In genomic region chr17:8838551-8839095, GRCh38 we compare ENCODE assay signal across 17 cellular contexts. TPM values are rescaled to one million over a fixed set of nuclear protein-coding genes. Genes with fewer than 3 reads are reported as not detected.
DNase-seq lines count a peak whose midpoint lies in the region; ATAC-seq and TF ChIP-seq lines count a peak whose summit lies in the region.
"Had no signal": no experiment of that assay in that cellular context is flagged by ENCODE, and none has a peak within 500 bp of the region (broad histone marks: within the 10 kb centered on the region; RNA-seq: fewer than 3 reads in every experiment).

No MANE protein-coding gene starts in this region.

- ATAC-seq in heart left ventricle (no peak), gastrocnemius medialis (no peak), HG02763 (IDR thresholded peaks at IDR 0.05; ENCODE audit: unreplicated experiment) (no peak)

- no peak for TF ChIP-seq EP300 in sigmoid colon (IDR thresholded peaks at IDR 0.05)

- H3K27ac ChIP-seq in right atrium auricular region (no peak overlapping the region), heart left ventricle (no peak overlapping the region), sigmoid colon (no peak overlapping the region), gastrocnemius medialis (no peak overlapping the region)
- H3K27ac ChIP-seq: GM23248 had no signal

- no peaks in the 10 kb centered on the region for H3K9me3 ChIP-seq in right atrium auricular region
- no peaks in the 10 kb centered on the region for H3K9me3 ChIP-seq in heart left ventricle
- no peaks in the 10 kb centered on the region for H3K9me3 ChIP-seq in sigmoid colon
- H3K9me3 ChIP-seq in gastrocnemius medialis = no peaks in the 10 kb centered on the region

- WGBS in heart left ventricle, 4 donors = 95 to 98% (median 96%) methylated on average over 9 to 12 of the region's 12 CpGs
- WGBS in sigmoid colon, 2 donors = 91 to 94% methylated on average over 12 of the region's 12 CpGs

- H3K4me3 ChIP-seq in right atrium auricular region = no peak overlapping the region
- no peak overlapping the region for H3K4me3 ChIP-seq in heart left ventricle
- no peak overlapping the region for H3K4me3 ChIP-seq in sigmoid colon
- H3K4me3 ChIP-seq in gastrocnemius medialis = no peak overlapping the region
- H3K4me3 ChIP-seq: GM23248 had no signal

- H3K36me3 ChIP-seq in right atrium auricular region = no peaks in the 10 kb centered on the region
- no peaks in the 10 kb centered on the region for H3K36me3 ChIP-seq in heart left ventricle
- H3K36me3 ChIP-seq in sigmoid colon = no peaks in the 10 kb centered on the region
- no peaks in the 10 kb centered on the region for H3K36me3 ChIP-seq in gastrocnemius medialis

- TF ChIP-seq CTCF in right atrium auricular region (IDR thresholded peaks at IDR 0.05) = no peak
- TF ChIP-seq CTCF in heart left ventricle (IDR thresholded peaks at IDR 0.05) = no peak
- TF ChIP-seq CTCF in sigmoid colon (IDR thresholded peaks at IDR 0.05) = no peak
- no peak for TF ChIP-seq CTCF in gastrocnemius medialis (IDR thresholded peaks at IDR 0.05 in 4 of 5, conservative IDR thresholded peaks at IDR 0.05 in 1 of 5)

- peaks cover 0 to 7% of the 10 kb centered on the region in 2 donors for H3K4me1 ChIP-seq in right atrium auricular region
- peaks cover 0 to 16% (median 0%) of the 10 kb centered on the region in 12 donors for H3K4me1 ChIP-seq in heart left ventricle
- H3K4me1 ChIP-seq in sigmoid colon = no peaks in the 10 kb centered on the region
- H3K4me1 ChIP-seq in gastrocnemius medialis = no peaks in the 10 kb centered on the region

- in situ Hi-C loops in gastrocnemius medialis (cut with MboI; ENCODE audit: low sequenced_read_pairs in 4 of 4) = no loop called here

- peak; percentile 42 for DNase-seq in right atrium auricular region (ENCODE audit: low spot score)
- DNase-seq in heart left ventricle = no peak
- DNase-seq in activated CD8-positive, alpha-beta memory T cell treated with anti-CD3 and anti-CD28 coated beads, Interleukin-2, amount 50 U/mL, for 48 hours = peak; percentile 38
- peak; percentile 87 for DNase-seq in mesenteric fat pad (ENCODE audit: low spot score)
- DNase-seq in sigmoid colon = peak; percentile 35
- DNase-seq in gastrocnemius medialis = no peak
- DNase-seq in NCI-H1105 treated with DMSO at 0.1 percent for 48 hours (lab: John Stamatoyannopoulos, UW) = no peak
- DNase-seq: 8988T; C1 segment of cervical spinal cord; Calu3; CD4-positive, alpha-beta T cell; DMS 273 treated with DMSO at 0.1 percent for 48 hours; GM23248; H9 had no signal

- H3K27me3 ChIP-seq in right atrium auricular region = no peaks in the 10 kb centered on the region
- H3K27me3 ChIP-seq in heart left ventricle = no peaks in the 10 kb centered on the region
- peaks cover 0 to 25% (median 3%) of the 10 kb centered on the region in 3 donors for H3K27me3 ChIP-seq in sigmoid colon
- H3K27me3 ChIP-seq in gastrocnemius medialis = no peaks in the 10 kb centered on the region

- intact Hi-C loops in heart left ventricle (cut with DNase I) (loop anchor here in 2 of 10 donors (5.0 to 10.0 kb wide), 2 partner anchors 54 to 56 kb away; no protein-coding TSS in a partner anchor), sigmoid colon (cut with DNase I) (no loop called here), gastrocnemius medialis (cut with DNase I; ENCODE audit: low total_unique reads) (no loop called here)

- TF ChIP-seq POLR2A in heart left ventricle (IDR thresholded peaks at IDR 0.05) (no peak), sigmoid colon (IDR thresholded peaks at IDR 0.05) (no peak), gastrocnemius medialis (IDR thresholded peaks at IDR 0.05) (no peak)

RNA-seq across cellular contexts. Expression of gene PIK3R6, which starts 28.9 kb away (rescaled TPM):
- total RNA-seq in right atrium auricular region = under 1 TPM in 1 of 2 donors, not detected in 1; 0.51 TPM
- total RNA-seq in heart left ventricle = 1 to 10 TPM in 6 of 9 donors, under 1 TPM in 3; 0.21 to 5.4 (median 1.1) TPM
- polyA plus RNA-seq in heart left ventricle = under 1 TPM; 0.69 to 0.76 TPM
- 1.6 TPM for total RNA-seq in mesenteric fat pad
- 1 to 10 TPM in 1 of 4 donors, under 1 TPM in 1, not detected in 2; 0.54 to 1.1 TPM for total RNA-seq in sigmoid colon
- 1 to 10 TPM in 1 of 3 donors, under 1 TPM in 2; 0.69 to 1.2 (median 0.77) TPM for polyA plus RNA-seq in sigmoid colon
- under 1 TPM in 3 of 4 donors, not detected in 1; 0.09 to 0.24 (median 0.16) TPM for total RNA-seq in gastrocnemius medialis
- total RNA-seq: Calu3, Daoy, H9, HepG2 had no signal
- polyA plus RNA-seq: HepG2 had no signal

RNA-seq across cellular contexts. Expression of gene MFSD6L, which starts 39.5 kb away (rescaled TPM):
- total RNA-seq in right atrium auricular region (under 1 TPM in 1 of 2 donors, not detected in 1; 0.12 TPM), heart left ventricle (under 1 TPM in 2 of 9 donors, not detected in 7; 0.21 to 0.43 TPM), mesenteric fat pad (not detected), sigmoid colon (not detected), gastrocnemius medialis (not detected)
- polyA plus RNA-seq in heart left ventricle (under 1 TPM in 1 of 2 donors, not detected in 1; 0.08 TPM), sigmoid colon (1 to 10 TPM in 2 of 3 donors, under 1 TPM in 1; 0.69 to 4.9 (median 1.2) TPM)
- total RNA-seq: Daoy, GM23248, HepG2 had no signal
- polyA plus RNA-seq: GM23248, HepG2 had no signal

Comparison
In these comparisons a context has a peak if more than half of its experiments do, and no peak if none do; other contexts are left out.
1. DNase-seq: peak in right atrium auricular region (single experiment), activated CD8-positive, alpha-beta memory T cell treated with anti-CD3 and anti-CD28 coated beads, Interleukin-2, amount 50 U/mL, for 48 hours (single experiment), mesenteric fat pad (single experiment) and sigmoid colon (single experiment); none in heart left ventricle (0 of 5), gastrocnemius medialis (0 of 2) and NCI-H1105 treated with DMSO at 0.1 percent for 48 hours (single experiment).